In the genomic region with DNA sequence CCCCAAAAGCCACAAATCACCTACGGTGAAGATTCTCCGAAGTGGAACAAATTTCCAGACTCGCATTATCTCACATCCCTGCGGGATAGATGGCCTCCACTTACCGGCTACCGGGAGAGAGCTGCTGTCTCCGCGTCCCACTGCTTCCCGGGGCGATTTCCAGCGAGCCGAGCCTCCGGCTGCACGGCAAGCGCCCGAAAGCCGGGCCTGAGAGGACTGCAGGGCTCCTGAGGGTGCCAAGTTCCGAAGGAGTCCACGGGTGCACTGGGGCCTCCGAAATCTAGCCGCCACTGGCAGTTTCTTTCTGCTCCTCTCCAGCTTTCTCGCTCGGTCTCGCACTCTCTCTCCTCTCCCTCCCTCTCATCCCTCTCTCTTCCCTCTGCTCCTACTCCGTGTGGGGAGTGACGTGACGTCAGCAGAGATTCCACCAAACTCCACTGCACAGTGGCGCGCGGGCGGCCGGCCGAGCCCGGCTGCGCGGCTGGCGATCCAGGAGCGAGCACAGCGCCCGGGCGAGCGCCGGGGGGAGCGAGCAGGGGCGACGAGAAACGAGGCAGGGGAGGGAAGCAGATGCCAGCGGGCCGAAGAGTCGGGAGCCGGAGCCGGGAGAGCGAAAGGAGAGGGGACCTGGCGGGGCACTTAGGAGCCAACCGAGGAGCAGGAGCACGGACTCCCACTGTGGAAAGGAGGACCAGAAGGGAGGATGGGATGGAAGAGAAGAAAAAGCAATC, we compare ENCODE assay signal across 9 cellular contexts.
A peak's percentile ranks its signal among the peaks of the same experiment; 100 is the strongest.
DNase-seq lines count a peak whose midpoint lies in the region; ATAC-seq lines count a peak whose summit lies in the region.
"Had no signal": no experiment of that assay in that cellular context is flagged by ENCODE, and none has a peak within 500 bp of the region (broad histone marks: within the 10 kb centered on the region; RNA-seq: fewer than 3 reads in every experiment).

No MANE protein-coding gene starts in this region.

- H3K9ac ChIP-seq in adipocyte (ENCODE audit: low read length) = peak overlapping the region; percentile 81

- H3K27me3 ChIP-seq in adipocyte (replicated peaks; ENCODE audit: control insufficient read depth, insufficient read depth, low read length) = peaks cover 42% of the 10 kb centered on the region

- peak overlapping the region; percentile 89 for H3K4me3 ChIP-seq in adipocyte (ENCODE audit: low read length)

- no peak for ATAC-seq in HG02973 (IDR thresholded peaks at IDR 0.05; ENCODE audit: unreplicated experiment)
- ATAC-seq in HG03039 (IDR thresholded peaks at IDR 0.05; ENCODE audit: unreplicated experiment) = no peak
- ATAC-seq in HG02759 (IDR thresholded peaks at IDR 0.05; ENCODE audit: unreplicated experiment) = no peak

- H3K9me3 ChIP-seq in adipocyte (ENCODE audit: control insufficient read depth, low read length) = peaks cover 2% of the 10 kb centered on the region

- DNase-seq in NCI-H2227 (lab: John Stamatoyannopoulos, UW; ENCODE audit: unreplicated experiment) (peak; percentile 8), NCI-H2227 treated with DMSO at 0.1 percent for 48 hours (lab: John Stamatoyannopoulos, UW) (no peak), adipocyte (ENCODE audit: low read depth) (peak; percentile 64), iPS-NIHi11 (ENCODE audit: low spot score) (peak; percentile 21), stromal cell of bone marrow (ENCODE audit: low read depth) (peak; percentile 73)
- DNase-seq: 8988T had no signal

- peaks cover 10% of the 10 kb centered on the region for H3K4me1 ChIP-seq in adipocyte (ENCODE audit: control insufficient read depth, insufficient read depth, low read length)

- no peaks in the 10 kb centered on the region for H3K36me3 ChIP-seq in adipocyte (ENCODE audit: control insufficient read depth, insufficient read depth, low read length, severe bottlenecking)
